In the genomic region with DNA sequence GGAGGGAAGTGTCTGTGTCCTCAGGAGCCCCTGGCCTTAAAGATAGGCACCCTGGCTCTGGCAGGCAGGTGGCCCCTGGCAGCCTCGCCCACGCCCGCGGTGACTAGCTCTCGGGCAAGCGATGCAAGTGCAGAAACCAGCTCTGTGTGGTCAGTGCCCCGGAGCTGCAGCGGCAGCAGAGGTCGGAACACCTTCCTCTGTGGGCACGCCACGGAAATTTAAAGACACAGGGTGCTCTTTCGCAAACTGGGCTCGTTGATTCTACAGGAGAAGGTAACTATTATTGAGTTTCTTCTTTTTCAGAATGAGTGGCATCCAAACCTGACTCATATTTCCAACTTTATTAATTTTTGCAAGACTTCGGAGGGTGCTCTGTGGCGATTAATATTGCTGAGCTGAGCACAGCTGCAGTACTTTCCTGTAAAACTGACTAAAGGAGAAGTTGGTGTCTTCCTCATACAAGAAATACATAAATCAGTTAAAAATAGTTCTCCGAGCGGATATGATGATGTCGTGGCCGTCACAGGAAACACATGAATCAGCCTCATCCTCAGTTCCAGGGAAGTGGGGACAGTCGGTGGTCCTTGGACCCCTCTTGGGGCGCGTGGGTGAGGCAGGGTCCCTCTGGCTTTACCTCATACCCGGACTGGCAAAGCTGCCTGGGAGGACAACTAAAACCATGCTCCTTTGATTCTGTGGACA, we compare ENCODE assay signal across 8 cellular contexts.
DNase-seq lines count a peak whose midpoint lies in the region; ATAC-seq, FAIRE-seq and TF ChIP-seq lines count a peak whose summit lies in the region.

No MANE protein-coding gene starts in this region.

- TF ChIP-seq CTCF in CD8-positive, alpha-beta T cell (IDR thresholded peaks at IDR 0.05), result no peak
- TF ChIP-seq CTCF in astrocyte (IDR thresholded peaks at IDR 0.05; ENCODE audit: insufficient read depth, low read depth, low read length) (no peak), osteoblast (IDR thresholded peaks at IDR 0.05; ENCODE audit: extremely low read depth, low read depth, low read length) (no peak), GM10248 (IDR thresholded peaks at IDR 0.05; ENCODE audit: control extremely low read depth, extremely low read depth, low read depth, missing control alignments) (no peak)

- H3K4me2 ChIP-seq in astrocyte (ENCODE audit: low read length) (peak overlapping the region; percentile 62), osteoblast (ENCODE audit: insufficient read depth, low read length) (peak overlapping the region; percentile 75)

- peak overlapping the region; percentile 29 for H3K9ac ChIP-seq in astrocyte (ENCODE audit: low read length)

- peak overlapping the region; percentile 79 for H3K4me3 Mint-ChIP-seq in CD8-positive, alpha-beta T cell
- no peak overlapping the region for H3K4me3 Mint-ChIP-seq in astrocyte (ENCODE audit: unreplicated experiment)

- H3K9me3 Mint-ChIP-seq in CD8-positive, alpha-beta T cell, result no peaks in the 10 kb centered on the region
- H3K9me3 Mint-ChIP-seq in astrocyte (ENCODE audit: unreplicated experiment), result peaks cover 17% of the 10 kb centered on the region

- CTCF ChIA-PET in CD8-positive, alpha-beta T cell (lab: Charles Lee), result interaction anchor here (1.2 to 2.0 kb wide), 3 partner anchors 418 to 531 kb away, joined by 4 to 8 read pairs (median 5); no protein-coding TSS in a partner anchor
- CTCF ChIA-PET in GM10248 (lab: Yijun Ruan, JAX), result interaction anchor here (1.4 to 1.9 kb wide), 3 partner anchors 165 to 418 kb away, joined by 3 to 11 read pairs (median 6); no protein-coding TSS in a partner anchor

- no peaks in the 10 kb centered on the region for H3K27me3 ChIP-seq in CD8-positive, alpha-beta T cell (ENCODE audit: insufficient read depth, low read length)
- H3K27me3 ChIP-seq in astrocyte (ENCODE audit: insufficient read depth, low read length) (no peaks in the 10 kb centered on the region), osteoblast (ENCODE audit: insufficient read depth, low read length) (no peaks in the 10 kb centered on the region)

- peak overlapping the region; percentile 55 for H3K4me3 ChIP-seq in CD8-positive, alpha-beta T cell (ENCODE audit: low read depth, low read length)
- no peak overlapping the region for H3K4me3 ChIP-seq in astrocyte (ENCODE audit: insufficient read depth, low read depth, low read length)
- peak overlapping the region; percentile 41 for H3K4me3 ChIP-seq in osteoblast (ENCODE audit: insufficient read depth, low read length)

- ATAC-seq in CD8-positive, alpha-beta T cell, result peak; percentile 39
- ATAC-seq in SK-N-SH treated with all-trans-retinoic acid at 6 μM for 48 hours (peak; percentile 45), GM21390 (IDR thresholded peaks at IDR 0.05; ENCODE audit: unreplicated experiment) (no peak)

- H3K4me1 Mint-ChIP-seq in CD8-positive, alpha-beta T cell (ENCODE audit: low read depth), result peaks cover 37% of the 10 kb centered on the region
- H3K4me1 Mint-ChIP-seq in astrocyte (ENCODE audit: low read depth, unreplicated experiment), result no peaks in the 10 kb centered on the region

- H3K36me3 ChIP-seq in CD8-positive, alpha-beta T cell (ENCODE audit: insufficient read depth, low read length), result no peaks in the 10 kb centered on the region
- H3K36me3 ChIP-seq in astrocyte (ENCODE audit: insufficient read depth, low read length), result no peaks in the 10 kb centered on the region
- no peaks in the 10 kb centered on the region for H3K36me3 ChIP-seq in osteoblast (ENCODE audit: insufficient read depth, low read length)

- H3K4me1 ChIP-seq in CD8-positive, alpha-beta T cell (ENCODE audit: insufficient read depth, low read length), result peaks cover 34% of the 10 kb centered on the region
- H3K4me1 ChIP-seq in astrocyte (ENCODE audit: insufficient read depth, low read length) (peaks cover 48% of the 10 kb centered on the region), osteoblast (ENCODE audit: insufficient read depth, low read length) (peaks cover 81% of the 10 kb centered on the region)

- H4K20me1 ChIP-seq in astrocyte (ENCODE audit: insufficient read depth, low read length) (no peaks in the 10 kb centered on the region), osteoblast (ENCODE audit: insufficient read depth, low read length) (no peaks in the 10 kb centered on the region)

- no peaks in the 10 kb centered on the region for H3K79me2 ChIP-seq in astrocyte (ENCODE audit: insufficient read depth, low read length)
- H3K79me2 ChIP-seq in osteoblast (ENCODE audit: insufficient read depth, low read length), result peaks cover 2% of the 10 kb centered on the region

- FAIRE-seq in astrocyte (lab: Jason Lieb, UNC) (peak; percentile 69), urothelium cell line (lab: Jason Lieb, UNC) (peak; percentile 17)

- H3K27ac ChIP-seq in CD8-positive, alpha-beta T cell (ENCODE audit: low read depth, low read length), result peak overlapping the region; percentile 60
- H3K27ac ChIP-seq in astrocyte (ENCODE audit: low read depth, low read length) (peak overlapping the region; percentile 79), osteoblast (ENCODE audit: low read depth, low read length) (peak overlapping the region; percentile 97)

- peak overlapping the region; percentile 94 for H3K27ac Mint-ChIP-seq in CD8-positive, alpha-beta T cell
- no peak overlapping the region for H3K27ac Mint-ChIP-seq in astrocyte (ENCODE audit: unreplicated experiment)

- H3K9me3 ChIP-seq in CD8-positive, alpha-beta T cell (ENCODE audit: low read length), result no peaks in the 10 kb centered on the region
- H3K9me3 ChIP-seq in astrocyte (ENCODE audit: insufficient read depth, low read depth, low read length) (no peaks in the 10 kb centered on the region), osteoblast (ENCODE audit: low read depth, low read length) (no peaks in the 10 kb centered on the region)

- H3K36me3 Mint-ChIP-seq in CD8-positive, alpha-beta T cell, result no peaks in the 10 kb centered on the region
- no peaks in the 10 kb centered on the region for H3K36me3 Mint-ChIP-seq in astrocyte (ENCODE audit: low read depth, unreplicated experiment)

- no peaks in the 10 kb centered on the region for H3K27me3 Mint-ChIP-seq in CD8-positive, alpha-beta T cell (ENCODE audit: low read depth)
- H3K27me3 Mint-ChIP-seq in astrocyte (ENCODE audit: low read depth, unreplicated experiment), result peaks cover 28% of the 10 kb centered on the region

- DNase-seq in CD8-positive, alpha-beta T cell, result peak in 5 of 7 experiments; percentile 27 to 63 (median 46)
- DNase-seq in astrocyte (ENCODE audit: low read depth), result no peak
- peak; percentile 97 for DNase-seq in osteoblast (ENCODE audit: insufficient read length, low spot score, missing footprints)
- DNase-seq in urothelium cell line (ENCODE audit: low spot score), result no peak
- DNase-seq in GM19238 (ENCODE audit: insufficient read length, low spot score), result no peak
- DNase-seq in GM10248 (ENCODE audit: extremely low spot score), result no peak

- POLR2A ChIA-PET in CD8-positive, alpha-beta T cell (lab: Charles Lee), result interaction anchor here (0.8 to 1.2 kb wide), 2 partner anchors 120 kb away, joined by 3 to 4 read pairs; a partner anchor contains a TSS
- POLR2A ChIA-PET in GM10248 (lab: Yijun Ruan, JAX), result no interaction called here

- H2AFZ ChIP-seq in astrocyte (ENCODE audit: low read depth, low read length) (peak overlapping the region; percentile 40), osteoblast (ENCODE audit: low read length) (peak overlapping the region; percentile 80)

- intact Hi-C loops in CD8-positive, alpha-beta T cell (cut with DNase I, micrococcal nuclease), result no loop called here

TF ChIP-seq in SK-N-SH treated with all-trans-retinoic acid at 6 μM for 48 hours, 23 proteins besides CTCF, POLR2A, EP300 and RAD21 (continues in another document):
- TF ChIP-seq ZFP30 (CRISPR knock-in tag; IDR thresholded peaks at IDR 0.05) (no peak), BACH2 (CRISPR knock-in tag; IDR thresholded peaks at IDR 0.05; ENCODE audit: borderline replicate concordance) (no peak)
- TF ChIP-seq, protein P1, sequence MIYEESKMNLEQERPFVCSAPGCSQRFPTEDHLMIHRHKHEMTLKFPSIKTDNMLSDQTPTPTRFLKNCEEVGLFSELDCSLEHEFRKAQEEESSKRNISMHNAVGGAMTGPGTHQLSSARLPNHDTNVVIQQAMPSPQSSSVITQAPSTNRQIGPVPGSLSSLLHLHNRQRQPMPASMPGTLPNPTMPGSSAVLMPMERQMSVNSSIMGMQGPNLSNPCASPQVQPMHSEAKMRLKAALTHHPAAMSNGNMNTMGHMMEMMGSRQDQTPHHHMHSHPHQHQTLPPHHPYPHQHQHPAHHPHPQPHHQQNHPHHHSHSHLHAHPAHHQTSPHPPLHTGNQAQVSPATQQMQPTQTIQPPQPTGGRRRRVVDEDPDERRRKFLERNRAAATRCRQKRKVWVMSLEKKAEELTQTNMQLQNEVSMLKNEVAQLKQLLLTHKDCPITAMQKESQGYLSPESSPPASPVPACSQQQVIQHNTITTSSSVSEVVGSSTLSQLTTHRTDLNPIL (CRISPR knock-in tag; IDR thresholded peaks at IDR 0.05; ENCODE audit: low read depth), result no peak
- TF ChIP-seq, protein P2, sequence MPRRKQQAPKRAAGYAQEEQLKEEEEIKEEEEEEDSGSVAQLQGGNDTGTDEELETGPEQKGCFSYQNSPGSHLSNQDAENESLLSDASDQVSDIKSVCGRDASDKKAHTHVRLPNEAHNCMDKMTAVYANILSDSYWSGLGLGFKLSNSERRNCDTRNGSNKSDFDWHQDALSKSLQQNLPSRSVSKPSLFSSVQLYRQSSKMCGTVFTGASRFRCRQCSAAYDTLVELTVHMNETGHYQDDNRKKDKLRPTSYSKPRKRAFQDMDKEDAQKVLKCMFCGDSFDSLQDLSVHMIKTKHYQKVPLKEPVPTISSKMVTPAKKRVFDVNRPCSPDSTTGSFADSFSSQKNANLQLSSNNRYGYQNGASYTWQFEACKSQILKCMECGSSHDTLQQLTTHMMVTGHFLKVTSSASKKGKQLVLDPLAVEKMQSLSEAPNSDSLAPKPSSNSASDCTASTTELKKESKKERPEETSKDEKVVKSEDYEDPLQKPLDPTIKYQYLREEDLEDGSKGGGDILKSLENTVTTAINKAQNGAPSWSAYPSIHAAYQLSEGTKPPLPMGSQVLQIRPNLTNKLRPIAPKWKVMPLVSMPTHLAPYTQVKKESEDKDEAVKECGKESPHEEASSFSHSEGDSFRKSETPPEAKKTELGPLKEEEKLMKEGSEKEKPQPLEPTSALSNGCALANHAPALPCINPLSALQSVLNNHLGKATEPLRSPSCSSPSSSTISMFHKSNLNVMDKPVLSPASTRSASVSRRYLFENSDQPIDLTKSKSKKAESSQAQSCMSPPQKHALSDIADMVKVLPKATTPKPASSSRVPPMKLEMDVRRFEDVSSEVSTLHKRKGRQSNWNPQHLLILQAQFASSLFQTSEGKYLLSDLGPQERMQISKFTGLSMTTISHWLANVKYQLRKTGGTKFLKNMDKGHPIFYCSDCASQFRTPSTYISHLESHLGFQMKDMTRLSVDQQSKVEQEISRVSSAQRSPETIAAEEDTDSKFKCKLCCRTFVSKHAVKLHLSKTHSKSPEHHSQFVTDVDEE (CRISPR knock-in tag; IDR thresholded peaks at IDR 0.05), result no peak

Comparison
In these comparisons a context has a peak if more than half of its experiments do, and no peak if none do; other contexts are left out.
1. DNase-seq: peak in CD8-positive, alpha-beta T cell (5 of 7) and osteoblast (single experiment); none in astrocyte (single experiment), urothelium cell line (single experiment), GM19238 (single experiment) and GM10248 (single experiment).
2. Peak in every context shown above with its lines, with median percentiles within 50 percentile points of each other: H3K27ac ChIP-seq.